Comparison of ENCODE assay signal across 17 cellular contexts in the genomic region with DNA sequence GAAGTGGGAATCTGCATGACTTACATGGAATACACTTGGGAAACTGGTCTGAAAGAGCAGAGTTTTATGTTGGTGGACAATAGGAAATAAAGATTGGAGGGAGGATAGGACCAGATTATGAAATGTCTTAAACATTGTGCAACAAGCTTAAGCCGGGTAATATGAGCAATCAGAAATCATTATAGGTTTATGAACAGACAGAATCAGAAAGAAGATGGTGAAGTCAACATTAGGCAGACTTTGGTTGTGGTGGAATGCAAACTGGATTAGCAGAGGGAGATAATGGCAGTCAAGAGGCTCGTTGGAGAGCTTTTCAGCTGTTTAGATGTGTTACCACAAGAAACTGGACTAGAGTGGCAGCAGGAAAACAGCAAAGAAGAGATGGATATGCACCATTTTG.
"Had no signal": no experiment of that assay in that cellular context is flagged by ENCODE, and none has a peak within 500 bp of the region (broad histone marks: within the 10 kb centered on the region; RNA-seq: fewer than 3 reads in every experiment).

No MANE protein-coding gene starts in this region.

- DNase-seq: activated B cell treated with CpG ODN at 0.5 μM for 24 hours; activated CD4-positive, alpha-beta T cell treated with anti-CD3 and anti-CD28 coated beads, Interleukin-2, amount 10 ng/mL, durations not matched to agents 7 days and 5 days; activated naive CD4-positive, alpha-beta T cell treated with anti-CD3 and anti-CD28 coated beads, Interleukin-2, amount 10 ng/mL, durations not matched to agents 7 days and 5 days; activated T-cell treated with anti-CD3 and anti-CD28 coated beads for 4 hours; adrenal gland; body of pancreas; central memory CD4-positive, alpha-beta T cell; effector CD4-positive, alpha-beta T cell; left ventricle myocardium inferior; mesendoderm; stimulated activated CD4-positive, alpha-beta T cell treated with anti-CD3 and anti-CD28 coated beads, Interleukin-4, amount 100 ng/mL, for 4 hours; stimulated activated naive CD8-positive, alpha-beta T cell treated with anti-CD3 and anti-CD28 coated beads, Interleukin-15, amount 100 ng/mL, for 72 hours; uterus had no signal

- H3K36me3 ChIP-seq: adrenal gland, thoracic aorta, uterus had no signal

- H3K4me1 Mint-ChIP-seq: activated B cell treated with CpG ODN at 0.5 μM for 24 hours; activated CD4-positive, alpha-beta T cell treated with anti-CD3 and anti-CD28 coated beads, Interleukin-2, amount 10 ng/mL, durations not matched to agents 7 days and 5 days; activated naive CD4-positive, alpha-beta T cell treated with anti-CD3 and anti-CD28 coated beads, Interleukin-2, amount 10 ng/mL, durations not matched to agents 7 days and 5 days; activated T-helper 17 cell treated with anti-CD3 and anti-CD28 coated beads, Interleukin-2, amount 50 U/mL, for 72 hours; stimulated activated naive CD8-positive, alpha-beta T cell treated with anti-CD3 and anti-CD28 coated beads, Interleukin-15, amount 100 ng/mL, for 72 hours had no signal

- H3K4me3 Mint-ChIP-seq: activated B cell treated with CpG ODN at 0.5 μM for 24 hours; activated CD4-positive, alpha-beta T cell treated with anti-CD3 and anti-CD28 coated beads, Interleukin-2, amount 10 ng/mL, durations not matched to agents 7 days and 5 days; activated naive CD4-positive, alpha-beta T cell treated with anti-CD3 and anti-CD28 coated beads, Interleukin-2, amount 10 ng/mL, durations not matched to agents 7 days and 5 days; activated T-helper 17 cell treated with anti-CD3 and anti-CD28 coated beads, Interleukin-2, amount 50 U/mL, for 72 hours; stimulated activated naive CD8-positive, alpha-beta T cell treated with anti-CD3 and anti-CD28 coated beads, Interleukin-15, amount 100 ng/mL, for 72 hours had no signal

- H3K9me3 Mint-ChIP-seq: activated B cell treated with CpG ODN at 0.5 μM for 24 hours; activated CD4-positive, alpha-beta T cell treated with anti-CD3 and anti-CD28 coated beads, Interleukin-2, amount 10 ng/mL, durations not matched to agents 7 days and 5 days; activated naive CD4-positive, alpha-beta T cell treated with anti-CD3 and anti-CD28 coated beads, Interleukin-2, amount 10 ng/mL, durations not matched to agents 7 days and 5 days; activated T-helper 17 cell treated with anti-CD3 and anti-CD28 coated beads, Interleukin-2, amount 50 U/mL, for 72 hours; stimulated activated naive CD8-positive, alpha-beta T cell treated with anti-CD3 and anti-CD28 coated beads, Interleukin-15, amount 100 ng/mL, for 72 hours had no signal

- H3K4me3 ChIP-seq: adrenal gland, body of pancreas, coronary artery, left ventricle myocardium inferior, thoracic aorta, uterus had no signal

- H3K27ac Mint-ChIP-seq: activated B cell treated with CpG ODN at 0.5 μM for 24 hours; activated CD4-positive, alpha-beta T cell treated with anti-CD3 and anti-CD28 coated beads, Interleukin-2, amount 10 ng/mL, durations not matched to agents 7 days and 5 days; activated naive CD4-positive, alpha-beta T cell treated with anti-CD3 and anti-CD28 coated beads, Interleukin-2, amount 10 ng/mL, durations not matched to agents 7 days and 5 days; activated T-helper 17 cell treated with anti-CD3 and anti-CD28 coated beads, Interleukin-2, amount 50 U/mL, for 72 hours; stimulated activated naive CD8-positive, alpha-beta T cell treated with anti-CD3 and anti-CD28 coated beads, Interleukin-15, amount 100 ng/mL, for 72 hours had no signal

- H3K27me3 ChIP-seq: adrenal gland, body of pancreas, uterus had no signal

- H3K36me3 Mint-ChIP-seq: activated naive CD4-positive, alpha-beta T cell treated with anti-CD3 and anti-CD28 coated beads, Interleukin-2, amount 10 ng/mL, durations not matched to agents 7 days and 5 days had no signal

- ATAC-seq: activated T-helper 17 cell treated with anti-CD3 and anti-CD28 coated beads, Interleukin-2, amount 50 U/mL, for 72 hours; body of pancreas; stimulated activated naive CD8-positive, alpha-beta T cell treated with anti-CD3 and anti-CD28 coated beads, Interleukin-15, amount 100 ng/mL, for 72 hours had no signal

- H3K4me1 ChIP-seq: adrenal gland, body of pancreas, uterus had no signal

- H3K27ac ChIP-seq: adrenal gland, body of pancreas, epithelial cell of prostate, left ventricle myocardium inferior, uterus had no signal

- H3K27me3 Mint-ChIP-seq: activated B cell treated with CpG ODN at 0.5 μM for 24 hours; activated CD4-positive, alpha-beta T cell treated with anti-CD3 and anti-CD28 coated beads, Interleukin-2, amount 10 ng/mL, durations not matched to agents 7 days and 5 days; activated naive CD4-positive, alpha-beta T cell treated with anti-CD3 and anti-CD28 coated beads, Interleukin-2, amount 10 ng/mL, durations not matched to agents 7 days and 5 days; activated T-helper 17 cell treated with anti-CD3 and anti-CD28 coated beads, Interleukin-2, amount 50 U/mL, for 72 hours; stimulated activated naive CD8-positive, alpha-beta T cell treated with anti-CD3 and anti-CD28 coated beads, Interleukin-15, amount 100 ng/mL, for 72 hours had no signal

- H3K9me3 ChIP-seq: adrenal gland, body of pancreas, left ventricle myocardium inferior, thoracic aorta, uterus had no signal
